ENCODE assay signal across 8 cellular contexts in the genomic region with DNA sequence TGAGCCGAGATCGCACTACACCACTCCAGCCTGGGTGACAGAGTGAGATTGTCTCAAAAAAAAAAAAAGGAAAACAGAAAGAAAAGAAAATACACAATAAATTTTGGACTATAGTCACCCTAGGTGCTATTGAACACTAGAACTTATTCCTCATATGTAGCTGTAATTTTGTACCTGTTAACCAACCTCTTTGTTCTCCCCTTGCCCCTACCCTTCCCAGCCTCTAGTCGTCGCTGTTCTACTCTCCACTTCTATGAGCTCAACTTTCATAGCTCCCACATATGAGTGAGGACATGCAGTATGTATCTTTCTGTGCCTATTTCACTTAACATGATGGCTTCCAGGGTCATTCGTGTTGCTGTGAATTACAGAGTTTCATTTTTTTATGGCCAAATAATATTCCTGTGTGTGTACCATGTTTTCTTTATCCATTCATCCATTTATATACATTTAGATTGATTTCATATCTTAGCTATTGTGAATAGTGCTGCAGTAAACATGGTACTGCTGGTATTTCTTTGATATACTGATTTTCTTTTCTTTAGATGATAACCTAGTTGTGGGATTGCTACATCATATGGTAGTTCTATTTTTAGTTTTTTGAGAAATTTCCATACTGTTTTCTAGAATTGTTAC. TPM values are rescaled to one million over a fixed set of nuclear protein-coding genes. Genes with fewer than 3 reads are reported as not detected.
DNase-seq lines count a peak whose midpoint lies in the region; ATAC-seq, FAIRE-seq and TF ChIP-seq lines count a peak whose summit lies in the region.

No MANE protein-coding gene starts in this region.

- H3K4me3 Mint-ChIP-seq in activated naive CD8-positive, alpha-beta T cell treated with anti-CD3 and anti-CD28 coated beads, Interleukin-2, amount 10 ng/mL, durations not matched to agents 7 days and 5 days: no peak overlapping the region

- POLR2A ChIA-PET in activated naive CD8-positive, alpha-beta T cell treated with anti-CD3 and anti-CD28 coated beads, Interleukin-2, amount 10 ng/mL, durations not matched to agents 7 days and 5 days (lab: Charles Lee): interaction anchor here (0.7 kb wide), 1 partner anchor 18 kb away, joined by 4 read pairs; no protein-coding TSS in a partner anchor

- peak; percentile 72 for FAIRE-seq in GM12892 (lab: Jason Lieb, UNC)

- no peaks in the 10 kb centered on the region for H3K9me3 Mint-ChIP-seq in activated naive CD8-positive, alpha-beta T cell treated with anti-CD3 and anti-CD28 coated beads, Interleukin-2, amount 10 ng/mL, durations not matched to agents 7 days and 5 days

- H3K36me3 Mint-ChIP-seq in activated naive CD8-positive, alpha-beta T cell treated with anti-CD3 and anti-CD28 coated beads, Interleukin-2, amount 10 ng/mL, durations not matched to agents 7 days and 5 days: peaks cover 45% of the 10 kb centered on the region

- no peaks in the 10 kb centered on the region for H3K4me1 Mint-ChIP-seq in activated naive CD8-positive, alpha-beta T cell treated with anti-CD3 and anti-CD28 coated beads, Interleukin-2, amount 10 ng/mL, durations not matched to agents 7 days and 5 days

- TF ChIP-seq POLR2A in GM12892 (IDR thresholded peaks at IDR 0.05; ENCODE audit: low read depth, low read length): no peak

- H3K27ac Mint-ChIP-seq in activated naive CD8-positive, alpha-beta T cell treated with anti-CD3 and anti-CD28 coated beads, Interleukin-2, amount 10 ng/mL, durations not matched to agents 7 days and 5 days: no peak overlapping the region

- ATAC-seq in activated naive CD8-positive, alpha-beta T cell treated with anti-CD3 and anti-CD28 coated beads, Interleukin-2, amount 10 ng/mL, durations not matched to agents 7 days and 5 days (ENCODE audit: low read depth): peak; percentile 65
- no peak for ATAC-seq in GM18870 (IDR thresholded peaks at IDR 0.05; ENCODE audit: unreplicated experiment)

- TF ChIP-seq CTCF in AG09319 (IDR thresholded peaks at IDR 0.05; ENCODE audit: low read depth, low read length): peak; percentile 93

- H3K27me3 Mint-ChIP-seq in activated naive CD8-positive, alpha-beta T cell treated with anti-CD3 and anti-CD28 coated beads, Interleukin-2, amount 10 ng/mL, durations not matched to agents 7 days and 5 days: no peaks in the 10 kb centered on the region

- DNase-seq in AG09319 (ENCODE audit: extremely low read depth, low read depth) (no peak), GM12892 (ENCODE audit: insufficient read length) (no peak), NCI-H460 (ENCODE audit: extremely low read depth, low read depth) (peak; percentile 64), iPS DF 4.7 (ENCODE audit: extremely low read depth, low spot score) (peak; percentile 36), amniotic stem cell (lab: John Stamatoyannopoulos, UW) (no peak)
- DNase-seq in activated naive CD8-positive, alpha-beta T cell treated with anti-CD3 and anti-CD28 coated beads, Interleukin-2, amount 10 ng/mL, durations not matched to agents 7 days and 5 days: no peak
- DNase-seq in stimulated activated CD4-positive, alpha-beta T cell treated with anti-CD3 and anti-CD28 coated beads, Interleukin-4, amount 100 ng/mL, for 1 hour: peak; percentile 10

RNA-seq across cellular contexts. Expression of a gene that starts 28.3 kb away (rescaled TPM):
- polyA plus RNA-seq in GM12892 (2012; ENCODE audit: missing spikeins): 16.0 TPM
- 26.2 and 27.9 TPM in 2 replicates for total RNA-seq in NCI-H460 (2014; rRNA removed; shearing (Covaris generic))
- 17.3 and 19.7 TPM in 2 replicates for polyA plus RNA-seq in NCI-H460 (2014; cell fraction: nucleus; rRNA removed)
- total RNA-seq in activated naive CD8-positive, alpha-beta T cell treated with anti-CD3 and anti-CD28 coated beads, Interleukin-2, amount 10 ng/mL, durations not matched to agents 7 days and 5 days: 10 to 100 TPM; 50.2 to 55.6 TPM

Comparison
In these comparisons a context has a peak if more than half of its experiments do, and no peak if none do; other contexts are left out.
1. DNase-seq: peak in NCI-H460 (single experiment), iPS DF 4.7 (single experiment) and stimulated activated CD4-positive, alpha-beta T cell treated with anti-CD3 and anti-CD28 coated beads, Interleukin-4, amount 100 ng/mL, for 1 hour (single experiment); none in AG09319 (single experiment), GM12892 (single experiment), activated naive CD8-positive, alpha-beta T cell treated with anti-CD3 and anti-CD28 coated beads, Interleukin-2, amount 10 ng/mL, durations not matched to agents 7 days and 5 days (single experiment) and amniotic stem cell (single experiment).